21 cellular contexts compared by ENCODE assay signal in the genomic region with DNA sequence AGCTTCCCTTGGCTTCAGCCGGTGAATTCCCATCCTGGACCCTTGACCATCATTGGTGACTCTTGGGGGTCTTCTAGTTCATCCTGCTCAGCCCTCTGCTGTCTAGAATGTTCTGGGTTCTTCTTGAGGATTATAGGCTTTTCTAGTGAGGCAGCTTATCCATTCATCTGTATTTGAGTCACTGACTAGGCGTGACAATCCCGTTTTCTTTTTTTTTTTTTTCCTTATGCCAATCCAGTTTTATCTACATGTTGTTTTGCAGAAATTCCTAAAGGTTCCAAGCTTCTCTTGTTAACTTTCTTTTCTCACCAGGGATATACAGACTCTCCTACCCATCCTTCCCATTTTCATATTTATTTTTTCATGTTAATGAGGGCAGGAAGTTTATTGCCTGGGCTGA.
"Had no signal": no experiment of that assay in that cellular context is flagged by ENCODE, and none has a peak within 500 bp of the region (broad histone marks: within the 10 kb centered on the region; RNA-seq: fewer than 3 reads in every experiment).

No MANE protein-coding gene starts in this region.

- H3K27me3 Mint-ChIP-seq: activated naive CD8-positive, alpha-beta T cell treated with anti-CD3 and anti-CD28 coated beads, Interleukin-2, amount 10 ng/mL, durations not matched to agents 7 days and 5 days; brain had no signal

- H3K36me3 ChIP-seq: colonic mucosa, thoracic aorta had no signal

- H3K9me3 Mint-ChIP-seq: activated naive CD8-positive, alpha-beta T cell treated with anti-CD3 and anti-CD28 coated beads, Interleukin-2, amount 10 ng/mL, durations not matched to agents 7 days and 5 days; immature natural killer cell; T-helper 1 cell treated with Interleukin-12 subunit alpha and Interleukin-12 subunit beta and Interleukin-4 antibody, amounts not matched to agents 30 μg/mL and 1 μg/mL, for 36 hours had no signal

- H3K9me3 ChIP-seq: colonic mucosa, left ventricle myocardium inferior, stomach, thoracic aorta had no signal

- H3K27ac Mint-ChIP-seq: activated naive CD8-positive, alpha-beta T cell treated with anti-CD3 and anti-CD28 coated beads, Interleukin-2, amount 10 ng/mL, durations not matched to agents 7 days and 5 days; endodermal cell; T-helper 1 cell treated with Interleukin-12 subunit alpha and Interleukin-12 subunit beta and Interleukin-4 antibody, amounts not matched to agents 30 μg/mL and 1 μg/mL, for 36 hours had no signal

- H3K4me3 ChIP-seq: colonic mucosa, left ventricle myocardium inferior, stomach, thoracic aorta had no signal

- DNase-seq: activated CD4-positive, alpha-beta T cell treated with anti-CD3 and anti-CD28 coated beads for 1 hour; activated CD4-positive, alpha-beta T cell treated with anti-CD3 and anti-CD28 coated beads, Interleukin-2, amount 50 U/mL, for 4 hours; activated naive CD4-positive, alpha-beta T cell; activated naive CD8-positive, alpha-beta T cell treated with anti-CD3 and anti-CD28 coated beads, Interleukin-2, amount 10 ng/mL, durations not matched to agents 7 days and 5 days; anterior cingulate cortex; caudate nucleus; colonic mucosa; endodermal cell; immature natural killer cell; kidney glomerular epithelial cell; left ventricle myocardium inferior; mammary epithelial cell; occipital lobe; posterior cingulate gyrus; stimulated activated CD4-positive, alpha-beta T cell treated with anti-CD3 and anti-CD28 coated beads, Interleukin-15, amount 100 ng/mL, for 24 hours; stimulated activated CD4-positive, alpha-beta T cell treated with anti-CD3 and anti-CD28 coated beads, Interleukin-2, amount 100 ng/mL, for 48 hours; stomach had no signal

- H3K27ac ChIP-seq: colonic mucosa, left ventricle myocardium inferior, stomach, thoracic aorta, VCaP had no signal

- H3K4me3 Mint-ChIP-seq: activated naive CD8-positive, alpha-beta T cell treated with anti-CD3 and anti-CD28 coated beads, Interleukin-2, amount 10 ng/mL, durations not matched to agents 7 days and 5 days; brain; endodermal cell; immature natural killer cell; T-helper 1 cell treated with Interleukin-12 subunit alpha and Interleukin-12 subunit beta and Interleukin-4 antibody, amounts not matched to agents 30 μg/mL and 1 μg/mL, for 36 hours had no signal

- H3K27me3 ChIP-seq: colonic mucosa, stomach had no signal
